1 cellular context compared by ENCODE assay signal in the genomic region with DNA sequence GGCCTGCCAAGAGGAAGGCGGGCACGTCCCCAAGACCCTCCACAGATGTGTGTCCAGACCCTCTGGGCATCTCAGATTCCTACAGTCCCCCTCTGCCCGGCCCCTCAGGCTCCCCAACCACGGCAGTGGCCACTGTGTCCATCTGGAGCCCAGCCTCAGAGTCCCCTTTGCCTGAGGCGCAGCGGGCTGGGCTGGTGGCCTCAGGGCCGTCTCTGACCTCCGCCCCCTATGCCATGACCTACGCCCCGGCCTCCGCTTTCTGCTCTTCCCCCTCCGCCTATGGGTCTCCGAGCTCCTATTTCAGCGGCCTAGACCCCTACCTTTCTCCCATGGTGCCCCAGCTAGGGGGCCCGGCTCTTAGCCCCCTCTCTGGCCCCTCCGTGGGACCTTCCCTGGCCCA.
TF ChIP-seq lines count a peak whose summit lies in the region.

No MANE protein-coding gene starts in this region.

TF ChIP-seq in H1, 55 proteins besides CTCF, POLR2A, EP300 and RAD21:
- TF ChIP-seq BCL11A (IDR thresholded peaks at IDR 0.05; ENCODE audit: low read depth in 2 of 2, low read length in 2 of 2) (no peak), CBX8 (IDR thresholded peaks at IDR 0.05; ENCODE audit: borderline replicate concordance, low read depth, low read length) (no peak), JUN (IDR thresholded peaks at IDR 0.05; ENCODE audit: low read depth, low read length) (no peak), SP4 (IDR thresholded peaks at IDR 0.05; ENCODE audit: low read length) (no peak), SP2 (IDR thresholded peaks at IDR 0.05; ENCODE audit: low read length) (no peak), SAP30 (IDR thresholded peaks at IDR 0.05; ENCODE audit: insufficient read depth, insufficient replicate concordance, low read length) (no peak), MAFK (IDR thresholded peaks at IDR 0.05; ENCODE audit: low read depth, low read length) (no peak), RNF2 (IDR thresholded peaks at IDR 0.05; ENCODE audit: borderline replicate concordance, low read depth, low read length, missing control alignments, poor library complexity, severe bottlenecking) (no peak), CHD1 (IDR thresholded peaks at IDR 0.05; ENCODE audit: low read depth, low read length) (no peak), NRF1 (IDR thresholded peaks at IDR 0.05; ENCODE audit: low read depth, low read length) (no peak), SP1 (IDR thresholded peaks at IDR 0.05; ENCODE audit: low read depth, low read length) (no peak), KDM1A (IDR thresholded peaks at IDR 0.05; ENCODE audit: borderline replicate concordance, low read length) (no peak), BRCA1 (IDR thresholded peaks at IDR 0.05; ENCODE audit: low read depth, low read length) (no peak), EGR1 (IDR thresholded peaks at IDR 0.05; ENCODE audit: borderline replicate concordance, low read depth, low read length) (no peak), CREB1 (IDR thresholded peaks at IDR 0.05) (no peak), CHD2 (IDR thresholded peaks at IDR 0.05; ENCODE audit: low read length) (no peak), SUZ12 (IDR thresholded peaks at IDR 0.05; ENCODE audit: low read length) (no peak), NANOG (IDR thresholded peaks at IDR 0.05; ENCODE audit: insufficient read depth, low read depth, low read length, poor library complexity, severe bottlenecking) (no peak), ASH2L (IDR thresholded peaks at IDR 0.05; ENCODE audit: low read length) (no peak)
